In the genomic region with DNA sequence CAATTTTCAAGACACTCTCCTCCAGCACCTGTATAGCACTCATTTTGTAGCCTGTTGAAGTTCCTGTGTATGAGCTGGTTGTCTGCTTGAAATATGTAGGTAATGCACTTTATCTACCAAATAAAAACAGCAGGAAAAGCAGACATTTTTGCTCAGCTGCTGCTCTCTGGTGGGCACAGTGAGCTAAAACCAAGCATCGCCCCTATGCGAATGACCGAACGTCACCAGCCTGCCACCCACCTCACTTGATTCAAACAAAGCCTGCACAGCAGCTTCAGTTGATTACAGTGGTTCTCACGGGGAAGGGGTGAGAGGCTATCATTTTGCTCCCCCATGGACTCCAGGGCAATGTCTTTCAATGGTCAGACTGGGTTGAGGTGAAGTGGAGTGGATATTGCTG, we compare ENCODE assay signal across 13 cellular contexts.
DNase-seq lines count a peak whose midpoint lies in the region; ATAC-seq, FAIRE-seq and TF ChIP-seq lines count a peak whose summit lies in the region.
"Had no signal": no experiment of that assay in that cellular context is flagged by ENCODE, and none has a peak within 500 bp of the region (broad histone marks: within the 10 kb centered on the region; RNA-seq: fewer than 3 reads in every experiment).

No MANE protein-coding gene starts in this region.

- no TSS peak for BruUV-seq in HepG2 (replicated peaks; lab: Mats Ljungman, UMichigan)

- POLR2A ChIA-PET in HepG2 (lab: Yijun Ruan, JAX) = no interaction called here

- no peak for ATAC-seq in HepG2
- no peak for ATAC-seq in right lobe of liver
- ATAC-seq in pancreas = no peak
- no peak for ATAC-seq in HG02973 (IDR thresholded peaks at IDR 0.05; ENCODE audit: unreplicated experiment)

- no peak for TF ChIP-seq EP300 in HepG2 (IDR thresholded peaks at IDR 0.05; ENCODE audit: low read depth in 2 of 2, low read length in 2 of 2)
- no peak for TF ChIP-seq EP300 in HepG2 (CRISPR knock-in tag; IDR thresholded peaks at IDR 0.05; ENCODE audit: borderline replicate concordance)

- H3K79me2 ChIP-seq in HepG2 (ENCODE audit: insufficient read depth, low read length) = no peaks in the 10 kb centered on the region

- H3K4me1 ChIP-seq in HepG2 (ENCODE audit: insufficient read depth, low read length) = no peaks in the 10 kb centered on the region
- H3K4me1 ChIP-seq in right lobe of liver = peaks cover 0 to 4% (median 0%) of the 10 kb centered on the region in 4 donors
- no peaks in the 10 kb centered on the region for H3K4me1 ChIP-seq in Peyer's patch
- no peaks in the 10 kb centered on the region for H3K4me1 ChIP-seq in pancreas

- no peak overlapping the region for H3K4me3 ChIP-seq in HepG2 (replicated peaks in 1 of 3; ENCODE audit: insufficient read depth in 1 of 3, low read depth in 2 of 3, low read length in 3 of 3)
- H3K4me3 ChIP-seq in right lobe of liver = no peak overlapping the region
- H3K4me3 ChIP-seq in Peyer's patch = no peak overlapping the region
- no peak overlapping the region for H3K4me3 ChIP-seq in pancreas
- H3K4me3 ChIP-seq: upper lobe of left lung had no signal

- no peak for TF ChIP-seq RAD21 in HepG2 (CRISPR knock-in tag; IDR thresholded peaks at IDR 0.05)

- WGBS in HepG2 (ENCODE audit: low lambda C conversion rate) = 84% methylated on average over 5 of the region's 5 CpGs
- 76% methylated on average over 5 of the region's 5 CpGs for WGBS in right lobe of liver (ENCODE audit: insufficient coverage, low coverage, low lambda C conversion rate, missing lambda C conversion rate)
- 70 to 73% methylated on average over 5 of the region's 5 CpGs for WGBS in pancreas, 2 donors

- intact Hi-C loops in HepG2 (cut with micrococcal nuclease; ENCODE audit: unreplicated experiment) = loop anchor here (2.0 kb wide), 1 partner anchor 63 kb away; no protein-coding TSS in a partner anchor
- intact Hi-C loops in right lobe of liver (cut with DNase I) = no loop called here
- intact Hi-C loops in pancreas (cut with DNase I) = no loop called here

- TF ChIP-seq POLR2A in HepG2 (IDR thresholded peaks at IDR 0.05; ENCODE audit: insufficient read depth in 1 of 2, low read depth in 2 of 2, low read length in 2 of 2) (no peak), right lobe of liver (IDR thresholded peaks at IDR 0.05) (no peak), Peyer's patch (IDR thresholded peaks at IDR 0.05) (no peak)

- H3K9me3 ChIP-seq in HepG2 (ENCODE audit: low read length) = no peaks in the 10 kb centered on the region
- no peaks in the 10 kb centered on the region for H3K9me3 ChIP-seq in right lobe of liver
- no peaks in the 10 kb centered on the region for H3K9me3 ChIP-seq in Peyer's patch
- H3K9me3 ChIP-seq in pancreas = no peaks in the 10 kb centered on the region
- H3K9me3 ChIP-seq: upper lobe of left lung had no signal

- FAIRE-seq in HepG2 (lab: Jason Lieb, UNC) = no peak
- no peak for FAIRE-seq in pancreas (lab: Jason Lieb, UNC)
- FAIRE-seq: endothelial cell of umbilical vein had no signal

- H3K36me3 ChIP-seq in HepG2 (replicated peaks in 1 of 2; ENCODE audit: control insufficient read depth in 1 of 2, insufficient read depth in 2 of 2, low read length in 2 of 2) (peaks cover 11 to 41% of the 10 kb centered on the region in 2 experiments), right lobe of liver (peaks cover 0 to 17% (median under 1%) of the 10 kb centered on the region in 4 donors), Peyer's patch (peaks cover 0 to 37% (median 0%) of the 10 kb centered on the region in 3 donors), pancreas (peaks cover 0 to 6% (median 0%) of the 10 kb centered on the region in 3 donors)

- DNase-seq in HepG2 (ENCODE audit: low spot score) (no peak), right lobe of liver (no peak), amniotic epithelial cell (ENCODE audit: low read depth) (peak; percentile 18), globus pallidus (ENCODE audit: low spot score) (peak; percentile 76), Peyer's patch (no peak), COR-L47 (lab: John Stamatoyannopoulos, UW) (no peak), pancreas (no peak)
- DNase-seq: activated CD8-positive, alpha-beta memory T cell treated with anti-CD3 and anti-CD28 coated beads, Interleukin-2, amount 50 U/mL, for 4 hours; NCI-H2107; RPMI8226; upper lobe of left lung had no signal

- H2AFZ ChIP-seq in HepG2 (ENCODE audit: low read length) = no peak overlapping the region

- no peak for TF ChIP-seq CTCF in HepG2 (CRISPR knock-in tag; IDR thresholded peaks at IDR 0.05)
- TF ChIP-seq CTCF in right lobe of liver (IDR thresholded peaks at IDR 0.05) = no peak
- TF ChIP-seq CTCF in Peyer's patch (IDR thresholded peaks at IDR 0.05) = no peak
- TF ChIP-seq CTCF in pancreas (IDR thresholded peaks at IDR 0.05) = no peak

- H3K27ac ChIP-seq in HepG2 (ENCODE audit: extremely low read length, insufficient read depth, low read length) (no peak overlapping the region), right lobe of liver (no peak overlapping the region), Peyer's patch (no peak overlapping the region), pancreas (no peak overlapping the region)
- H3K27ac ChIP-seq: upper lobe of left lung had no signal

- no peak overlapping the region for H3K9ac ChIP-seq in HepG2 (ENCODE audit: insufficient read depth, low read depth, low read length)

- H3K4me2 ChIP-seq in HepG2 (ENCODE audit: low read depth, low read length) = no peak overlapping the region

- CTCF ChIA-PET in HepG2 (lab: Yijun Ruan, JAX; ENCODE audit: low intra/inter-chr PET ratio, low total read pairs) = no interaction called here

- in situ Hi-C loops in HepG2 (cut with HindIII; ENCODE audit: extremely low pct_ligation_motif_present, low pct_unique_long_range_greater_than_20kb) = no loop called here

- no peaks in the 10 kb centered on the region for H4K20me1 ChIP-seq in HepG2 (ENCODE audit: insufficient read depth, low read length)

- H3K27me3 ChIP-seq in HepG2 (ENCODE audit: control insufficient read depth in 1 of 2, insufficient read depth in 2 of 2, low read length in 2 of 2) (no peaks in the 10 kb centered on the region), right lobe of liver (no peaks in the 10 kb centered on the region), Peyer's patch (no peaks in the 10 kb centered on the region), pancreas (no peaks in the 10 kb centered on the region)
- H3K27me3 ChIP-seq: upper lobe of left lung had no signal

TF ChIP-seq in HepG2, 621 proteins besides CTCF, POLR2A, EP300 and RAD21:
- 0 out of 2 replicates have a peak, but pooled peaks have one; percentile 14 for TF ChIP-seq STAG1 (CRISPR knock-in tag; IDR thresholded peaks at IDR 0.05)
- TF ChIP-seq CHD2 (IDR thresholded peaks at IDR 0.05; ENCODE audit: low read depth, low read length) = no peak

Comparison
In these comparisons a context has a peak if more than half of its experiments do, and no peak if none do; other contexts are left out.
1. DNase-seq: peak in amniotic epithelial cell (single experiment) and globus pallidus (single experiment); none in HepG2 (single experiment), right lobe of liver (0 of 3), Peyer's patch (0 of 3), COR-L47 (single experiment) and pancreas (0 of 6).